Comparison of ENCODE assay signal across 8 cellular contexts in genomic region chr2:221571108-221571390, GRCh38. TPM values are rescaled to one million over a fixed set of nuclear protein-coding genes. Genes with fewer than 3 reads are reported as not detected.
DNase-seq lines count a peak whose midpoint lies in the region; ATAC-seq and TF ChIP-seq lines count a peak whose summit lies in the region.

No MANE protein-coding gene starts in this region.

- peaks cover 46% of the 10 kb centered on the region for H3K27me3 Mint-ChIP-seq in activated CD4-positive, alpha-beta memory T cell treated with anti-CD3 and anti-CD28 coated beads, Interleukin-2, amount 10 ng/mL, durations not matched to agents 7 days and 5 days

- in situ Hi-C loops in HAP-1 (cut with MboI; ENCODE audit: low sequenced_read_pairs): loop anchor here (5.0 to 10.0 kb wide), 2 partner anchors 394 to 884 kb away; no protein-coding TSS in a partner anchor

- H3K27me3 ChIP-seq in HAP-1 (ENCODE audit: low read depth): no peaks in the 10 kb centered on the region

- peaks cover 40% of the 10 kb centered on the region for H3K4me1 ChIP-seq in HAP-1

- H3K9me3 ChIP-seq in HAP-1: no peaks in the 10 kb centered on the region

- no peak for ATAC-seq in GM18907 (IDR thresholded peaks at IDR 0.05; ENCODE audit: unreplicated experiment)

- H3K9me3 Mint-ChIP-seq in activated CD4-positive, alpha-beta memory T cell treated with anti-CD3 and anti-CD28 coated beads, Interleukin-2, amount 10 ng/mL, durations not matched to agents 7 days and 5 days: no peaks in the 10 kb centered on the region

- peak overlapping the region; percentile 82 for H3K4me3 Mint-ChIP-seq in activated CD4-positive, alpha-beta memory T cell treated with anti-CD3 and anti-CD28 coated beads, Interleukin-2, amount 10 ng/mL, durations not matched to agents 7 days and 5 days

- H3K27ac Mint-ChIP-seq in activated CD4-positive, alpha-beta memory T cell treated with anti-CD3 and anti-CD28 coated beads, Interleukin-2, amount 10 ng/mL, durations not matched to agents 7 days and 5 days: peak overlapping the region; percentile 40

- peaks cover 6% of the 10 kb centered on the region; the same call in 1 of the 2 replicates for H3K36me3 ChIP-seq in HAP-1 (replicated peaks)

- H3K4me1 Mint-ChIP-seq in activated CD4-positive, alpha-beta memory T cell treated with anti-CD3 and anti-CD28 coated beads, Interleukin-2, amount 10 ng/mL, durations not matched to agents 7 days and 5 days: peaks cover 29% of the 10 kb centered on the region

- H3K4me3 ChIP-seq in HAP-1: peak overlapping the region; percentile 79
- H3K4me3 ChIP-seq in foreskin fibroblast (ENCODE audit: low read depth in 1 of 2, low read length in 2 of 2): peak overlapping the region; percentile 85 to 87
- H3K4me3 ChIP-seq in skeletal muscle cell (ENCODE audit: low read depth, low read length): peak overlapping the region; percentile 85

- DNase-seq in HAP-1 (ENCODE audit: low spot score in 2 of 2): peak in 1 of 2 experiments; percentile 49
- DNase-seq in activated CD4-positive, alpha-beta memory T cell treated with anti-CD3 and anti-CD28 coated beads, Interleukin-2, amount 10 ng/mL, durations not matched to agents 7 days and 5 days: peak; percentile 48
- peak in 1 of 2 donors; percentile 47 for DNase-seq in foreskin fibroblast
- no peak for DNase-seq in skeletal muscle cell (ENCODE audit: low read depth)
- DNase-seq in kidney glomerular epithelial cell (lab: John Stamatoyannopoulos, UW): no peak
- DNase-seq in cortex of kidney (lab: John Stamatoyannopoulos, UW): no peak
- DNase-seq in NCI-H524 treated with DMSO at 0.1 percent for 48 hours (lab: John Stamatoyannopoulos, UW): no peak

- CTCF ChIA-PET in activated CD4-positive, alpha-beta memory T cell treated with anti-CD3 and anti-CD28 coated beads, Interleukin-2, amount 10 ng/mL, durations not matched to agents 7 days and 5 days (lab: Charles Lee): interaction anchor here (0.9 kb wide), 1 partner anchor 17 kb away, joined by 4 read pairs; no protein-coding TSS in a partner anchor

- peaks cover 15% of the 10 kb centered on the region for H3K36me3 Mint-ChIP-seq in activated CD4-positive, alpha-beta memory T cell treated with anti-CD3 and anti-CD28 coated beads, Interleukin-2, amount 10 ng/mL, durations not matched to agents 7 days and 5 days (ENCODE audit: low read depth)

- POLR2A ChIA-PET in activated CD4-positive, alpha-beta memory T cell treated with anti-CD3 and anti-CD28 coated beads, Interleukin-2, amount 10 ng/mL, durations not matched to agents 7 days and 5 days (lab: Charles Lee): interaction anchor here (0.8 to 3.7 kb wide), 2 partner anchors 42 to 52 kb away, joined by 3 to 49 read pairs; no protein-coding TSS in a partner anchor

- no peak for TF ChIP-seq CTCF in foreskin fibroblast (IDR thresholded peaks at IDR 0.05; ENCODE audit: low read depth, low read length)

RNA-seq across cellular contexts. Expression of gene EPHA4, which starts 1.1 kb away (rescaled TPM):
- 10 to 100 TPM; 11.7 to 11.8 TPM for total RNA-seq in activated CD4-positive, alpha-beta memory T cell treated with anti-CD3 and anti-CD28 coated beads, Interleukin-2, amount 10 ng/mL, durations not matched to agents 7 days and 5 days
